Comparison of ENCODE assay signal across 12 cellular contexts in genomic region chr2:60414731-60415130, GRCh38.
DNase-seq lines count a peak whose midpoint lies in the region; ATAC-seq and TF ChIP-seq lines count a peak whose summit lies in the region.
"Had no signal": no experiment of that assay in that cellular context is flagged by ENCODE, and none has a peak within 500 bp of the region (broad histone marks: within the 10 kb centered on the region; RNA-seq: fewer than 3 reads in every experiment).

No MANE protein-coding gene starts in this region.

- TF ChIP-seq CTCF in brain microvascular endothelial cell (IDR thresholded peaks at IDR 0.05; ENCODE audit: low read depth, low read length, missing control alignments) = no peak

- H3K27ac ChIP-seq in brain microvascular endothelial cell = peak overlapping the region; percentile 8
- H3K27ac ChIP-seq: heart right ventricle, left lung, suprapubic skin had no signal

- peak overlapping the region in 4 of 6 donors; percentile 86 to 97 (median 95) for H3K27ac Mint-ChIP-seq in naive B cell

- no peaks in the 10 kb centered on the region for H3K27me3 Mint-ChIP-seq in naive B cell

- in situ Hi-C loops in brain microvascular endothelial cell (cut with HindIII; ENCODE audit: low pct_ligation_motif_present, low sequenced_read_pairs) = no loop called here

- no peaks in the 10 kb centered on the region for H3K36me3 ChIP-seq in brain microvascular endothelial cell (replicated peaks)
- H3K36me3 ChIP-seq: heart right ventricle, left lung, suprapubic skin had no signal

- H3K9me3 Mint-ChIP-seq in naive B cell = no peaks in the 10 kb centered on the region

- intact Hi-C loops in posterior cingulate gyrus (cut with DNase I) = no loop called here

- H3K27me3 ChIP-seq in brain microvascular endothelial cell (replicated peaks) = no peaks in the 10 kb centered on the region
- H3K27me3 ChIP-seq: suprapubic skin had no signal

- H3K36me3 Mint-ChIP-seq in naive B cell = no peaks in the 10 kb centered on the region

- no peak for ATAC-seq in naive B cell (ENCODE audit: low read depth in 2 of 2)
- ATAC-seq: heart right ventricle, left lung had no signal

- H3K4me3 Mint-ChIP-seq in naive B cell = peak overlapping the region in 5 of 8 donors; percentile 27 to 83 (median 67)

- H3K4me1 Mint-ChIP-seq in naive B cell = peaks cover 71 to 89% (median 89%) of the 10 kb centered on the region in 3 donors

- peak; percentile 46 for DNase-seq in Daoy (ENCODE audit: low read depth)
- peak; percentile 52 for DNase-seq in MV-4-11 (lab: John Stamatoyannopoulos, UW)
- DNase-seq in brain microvascular endothelial cell = peak; percentile 86
- no peak for DNase-seq in naive B cell
- DNase-seq in NCI-H82 treated with DMSO at 0.1 percent for 48 hours (lab: John Stamatoyannopoulos, UW; ENCODE audit: unreplicated experiment) = no peak
- DNase-seq in activated naive CD4-positive, alpha-beta T cell treated with anti-CD3 and anti-CD28 coated beads, Interleukin-2, amount 50 U/mL, for 16 hours = no peak
- no peak for DNase-seq in posterior cingulate gyrus
- DNase-seq: heart right ventricle, left lung, NCI-H2107 had no signal

- H3K4me3 ChIP-seq in brain microvascular endothelial cell (ENCODE audit: low read depth, low read length) = no peak overlapping the region
- H3K4me3 ChIP-seq: heart right ventricle, left lung, smooth muscle cell, suprapubic skin had no signal

Comparison
In these comparisons a context has a peak if more than half of its experiments do, and no peak if none do; other contexts are left out.
1. DNase-seq: peak in Daoy (single experiment), MV-4-11 (single experiment) and brain microvascular endothelial cell (single experiment); none in naive B cell (single experiment), NCI-H82 treated with DMSO at 0.1 percent for 48 hours (single experiment), activated naive CD4-positive, alpha-beta T cell treated with anti-CD3 and anti-CD28 coated beads, Interleukin-2, amount 50 U/mL, for 16 hours (single experiment) and posterior cingulate gyrus (0 of 10).